12 cellular contexts compared by ENCODE assay signal in genomic region chr5:1161832-1162229, GRCh38. TPM values are rescaled to one million over a fixed set of nuclear protein-coding genes. Genes with fewer than 3 reads are reported as not detected.
DNase-seq lines count a peak whose midpoint lies in the region; ATAC-seq lines count a peak whose summit lies in the region.
"Had no signal": no experiment of that assay in that cellular context is flagged by ENCODE, and none has a peak within 500 bp of the region (broad histone marks: within the 10 kb centered on the region; RNA-seq: fewer than 3 reads in every experiment).

No MANE protein-coding gene starts in this region.

- DNase-seq in DMS153 (lab: John Stamatoyannopoulos, UW) (peak; percentile 26), DMS153 treated with DMSO at 0.1 percent for 48 hours (lab: John Stamatoyannopoulos, UW; ENCODE audit: unreplicated experiment) (no peak), cerebellum (ENCODE audit: low spot score) (peak; percentile 24), midbrain (lab: John Stamatoyannopoulos, UW) (peak; percentile 79), cortex of kidney (lab: John Stamatoyannopoulos, UW) (no peak)
- DNase-seq: activated B cell treated with CpG ODN at 0.5 μM for 24 hours; activated effector memory CD4-positive, alpha-beta T cell treated with anti-CD3 and anti-CD28 coated beads, Interleukin-2, amount 50 U/mL, for 16 hours had no signal

- no peak for ATAC-seq in HG03097 (IDR thresholded peaks at IDR 0.05; ENCODE audit: low FRiP score, unreplicated experiment)
- ATAC-seq in GM18868 (IDR thresholded peaks at IDR 0.05; ENCODE audit: unreplicated experiment): no peak
- ATAC-seq in GM18873 (IDR thresholded peaks at IDR 0.05; ENCODE audit: low FRiP score, unreplicated experiment): no peak
- ATAC-seq: stimulated activated memory B cell treated with anti-CD40 and anti-IgM and Interleukin-4, amounts not matched to agents 10 μg/mL and 1 μg/mL and 100 μg/mL, for 72 hours had no signal

RNA-seq across cellular contexts. Expression of gene SLC6A19, which starts 39.6 kb away (rescaled TPM):
- total RNA-seq in cerebellum: 0.09 TPM
- total RNA-seq: activated B cell treated with CpG ODN at 0.5 μM for 24 hours, fibroblast of villous mesenchyme had no signal

RNA-seq across cellular contexts. Expression of gene SLC12A7, which starts 50.0 kb away (rescaled TPM):
- total RNA-seq in cerebellum: 10.1 TPM

Comparison
In these comparisons a context has a peak if more than half of its experiments do, and no peak if none do; other contexts are left out.
1. DNase-seq: peak in DMS153 (single experiment), cerebellum (single experiment) and midbrain (single experiment); none in DMS153 treated with DMSO at 0.1 percent for 48 hours (single experiment) and cortex of kidney (single experiment).